ENCODE assay signal across 20 cellular contexts in genomic region chr10:31340343-31340742, GRCh38. TPM values are rescaled to one million over a fixed set of nuclear protein-coding genes. Genes with fewer than 3 reads are reported as not detected.
DNase-seq lines count a peak whose midpoint lies in the region; ATAC-seq and TF ChIP-seq lines count a peak whose summit lies in the region.
"Had no signal": no experiment of that assay in that cellular context is flagged by ENCODE, and none has a peak within 500 bp of the region (broad histone marks: within the 10 kb centered on the region; RNA-seq: fewer than 3 reads in every experiment).

No MANE protein-coding gene starts in this region.

- ATAC-seq in HG03342 (IDR thresholded peaks at IDR 0.05; ENCODE audit: unreplicated experiment) (no peak), HG02938 (IDR thresholded peaks at IDR 0.05; ENCODE audit: unreplicated experiment) (no peak)
- ATAC-seq: PC-3 had no signal

- H3K27ac ChIP-seq in neural progenitor cell: no peak overlapping the region
- H3K27ac ChIP-seq: ascending aorta, epithelial cell of prostate, GM23248 had no signal

- H3K4me3 Mint-ChIP-seq in neural progenitor cell: no peak overlapping the region
- H3K4me3 Mint-ChIP-seq: neural crest cell had no signal

- H3K9me3 Mint-ChIP-seq in neural progenitor cell: no peaks in the 10 kb centered on the region
- H3K9me3 Mint-ChIP-seq: neural crest cell had no signal

- peaks cover 45% of the 10 kb centered on the region for H4K20me1 ChIP-seq in neural progenitor cell (ENCODE audit: low read depth)

- H3F3A ChIP-seq in neural progenitor cell (ENCODE audit: low read depth): no peaks in the 10 kb centered on the region

- H3K27me3 ChIP-seq in neural progenitor cell: peaks cover 6% of the 10 kb centered on the region
- H3K27me3 ChIP-seq: ascending aorta had no signal

- H3K27me3 Mint-ChIP-seq in neural progenitor cell (ENCODE audit: insufficient read depth, low read depth): no peaks in the 10 kb centered on the region

- DNase-seq in NCI-H748 (lab: John Stamatoyannopoulos, UW; ENCODE audit: unreplicated experiment) (peak; percentile 42), NCI-H748 treated with DMSO at 0.1 percent for 48 hours (lab: John Stamatoyannopoulos, UW) (no peak), DMS53 treated with DMSO at 0.1 percent for 48 hours (lab: John Stamatoyannopoulos, UW; ENCODE audit: unreplicated experiment) (peak; percentile 54), NCI-H345 (lab: John Stamatoyannopoulos, UW) (peak; percentile 71), iris pigment epithelial cell (ENCODE audit: low read depth) (peak; percentile 58), neural progenitor cell (ENCODE audit: low spot score) (no peak)
- DNase-seq: activated CD8-positive, alpha-beta memory T cell treated with anti-CD3 and anti-CD28 coated beads for 24 hours; activated effector memory CD4-positive, alpha-beta T cell treated with Interleukin-2 at 50 U/mL for 16 hours; COR-L47; cortex of kidney; GM23248; MM.1S; PC-3; retina; substantia nigra had no signal

- H3K4me1 ChIP-seq in neural progenitor cell: peaks cover 30% of the 10 kb centered on the region

- no peak overlapping the region for H2AFZ ChIP-seq in neural progenitor cell (replicated peaks)
- H2AFZ ChIP-seq: GM23248 had no signal

- TF ChIP-seq CTCF in neural progenitor cell (IDR thresholded peaks at IDR 0.05): no peak

- no peak overlapping the region for H3K4me3 ChIP-seq in neural progenitor cell
- H3K4me3 ChIP-seq: ascending aorta, GM23248 had no signal

- H3K79me2 ChIP-seq in neural progenitor cell (ENCODE audit: low read depth): peaks cover 26% of the 10 kb centered on the region

- no peak overlapping the region for H3K27ac Mint-ChIP-seq in neural progenitor cell

- H3K36me3 ChIP-seq in neural progenitor cell: no peaks in the 10 kb centered on the region
- H3K36me3 ChIP-seq: ascending aorta had no signal

- H3K36me3 Mint-ChIP-seq in neural progenitor cell: peaks cover 2% of the 10 kb centered on the region

- H3K4me1 Mint-ChIP-seq in neural progenitor cell: peaks cover 11% of the 10 kb centered on the region
- H3K4me1 Mint-ChIP-seq: neural crest cell had no signal

- H3K4me2 ChIP-seq in neural progenitor cell: no peak overlapping the region

- H3K9me3 ChIP-seq in neural progenitor cell (ENCODE audit: low read depth): no peaks in the 10 kb centered on the region
- H3K9me3 ChIP-seq: ascending aorta had no signal

- no peak overlapping the region for H3K9ac ChIP-seq in neural progenitor cell
- H3K9ac ChIP-seq: GM23248 had no signal

RNA-seq across cellular contexts. Expression of gene ZEB1, which starts 21.3 kb away (rescaled TPM):
- 26.4 and 38.8 TPM in 2 replicates for total RNA-seq in neural progenitor cell (ENCODE audit: low replicate concordance)

Comparison
In these comparisons a context has a peak if more than half of its experiments do, and no peak if none do; other contexts are left out.
1. DNase-seq: peak in NCI-H748 (single experiment), DMS53 treated with DMSO at 0.1 percent for 48 hours (single experiment), NCI-H345 (single experiment) and iris pigment epithelial cell (single experiment); none in NCI-H748 treated with DMSO at 0.1 percent for 48 hours (single experiment) and neural progenitor cell (single experiment).